In the genomic region with DNA sequence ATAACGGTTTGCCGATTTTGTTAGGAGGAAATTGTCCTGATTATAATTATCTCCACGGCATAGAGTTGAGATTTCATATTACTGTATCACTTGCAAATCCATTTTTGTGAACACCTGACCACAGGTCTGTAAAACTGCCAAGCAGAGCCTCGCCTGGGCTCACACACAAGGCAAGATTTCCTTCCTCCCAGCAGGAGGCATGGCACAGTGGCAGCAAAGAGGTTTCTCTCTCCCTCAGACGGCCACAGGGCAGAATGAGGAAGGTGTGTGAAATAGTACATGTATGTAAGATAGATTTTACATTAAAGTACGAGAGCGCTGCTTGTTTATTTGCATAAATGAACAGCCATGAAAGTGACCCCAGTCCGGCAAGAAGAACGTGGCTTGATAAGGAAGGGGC, we compare ENCODE assay signal across 9 cellular contexts.
A peak's percentile ranks its signal among the peaks of the same experiment; 100 is the strongest.
DNase-seq lines count a peak whose midpoint lies in the region; ATAC-seq and TF ChIP-seq lines count a peak whose summit lies in the region.
"Had no signal": no experiment of that assay in that cellular context is flagged by ENCODE, and none has a peak within 500 bp of the region (broad histone marks: within the 10 kb centered on the region; RNA-seq: fewer than 3 reads in every experiment).

No MANE protein-coding gene starts in this region.

- CTCF ChIA-PET in activated CD4-positive, alpha-beta T cell treated with anti-CD3 and anti-CD28 coated beads for 36 hours (lab: Charles Lee): interaction anchor here (0.9 to 4.7 kb wide), 4 partner anchors 10 to 29 kb away, joined by 3 to 32 read pairs (median 4); no protein-coding TSS in a partner anchor

- no peaks in the 10 kb centered on the region for H3K9me3 Mint-ChIP-seq in activated CD4-positive, alpha-beta T cell treated with anti-CD3 and anti-CD28 coated beads for 36 hours (ENCODE audit: low read depth)
- H3K9me3 Mint-ChIP-seq in brain: peaks cover 0 to 4% (median 0%) of the 10 kb centered on the region in 5 experiments
- H3K9me3 Mint-ChIP-seq in stimulated activated effector memory CD8-positive, alpha-beta T cell treated with anti-CD3 and anti-CD28 coated beads, Interleukin-12 subunit alpha, Interleukin-12 subunit beta, amount 100 ng/mL, for 72 hours: no peaks in the 10 kb centered on the region

- H3K4me3 ChIP-seq in MM.1S (ENCODE audit: low read length): 0 out of 2 replicates have a peak overlapping the region, but pooled peaks have one; percentile 6

- intact Hi-C loops in activated CD4-positive, alpha-beta T cell treated with anti-CD3 and anti-CD28 coated beads for 36 hours (cut with DNase I, micrococcal nuclease): loop anchor here in 1 of 2 experiments (5.0 kb wide), 1 partner anchor 130 kb away; a partner anchor contains a TSS

- no peaks in the 10 kb centered on the region for H3K9me3 ChIP-seq in MM.1S (replicated peaks; ENCODE audit: insufficient read depth, low read length)

- ATAC-seq in activated CD4-positive, alpha-beta T cell treated with anti-CD3 and anti-CD28 coated beads for 36 hours: no peak
- peak; percentile 34 for ATAC-seq in stimulated activated effector memory CD8-positive, alpha-beta T cell treated with anti-CD3 and anti-CD28 coated beads, Interleukin-12 subunit alpha, Interleukin-12 subunit beta, amount 100 ng/mL, for 72 hours
- no peak for ATAC-seq in GM21717 (IDR thresholded peaks at IDR 0.05; ENCODE audit: unreplicated experiment)

- peaks cover 56% of the 10 kb centered on the region for H3K4me1 ChIP-seq in MM.1S (ENCODE audit: low read length)

- peak overlapping the region; percentile 96 for H3K27ac Mint-ChIP-seq in activated CD4-positive, alpha-beta T cell treated with anti-CD3 and anti-CD28 coated beads for 36 hours
- H3K27ac Mint-ChIP-seq in brain: peak overlapping the region; percentile 23 to 83 (median 71)
- peak overlapping the region; percentile 98 for H3K27ac Mint-ChIP-seq in stimulated activated effector memory CD8-positive, alpha-beta T cell treated with anti-CD3 and anti-CD28 coated beads, Interleukin-12 subunit alpha, Interleukin-12 subunit beta, amount 100 ng/mL, for 72 hours

- DNase-seq in activated CD4-positive, alpha-beta T cell treated with anti-CD3 and anti-CD28 coated beads for 36 hours: peak; percentile 53
- no peak for DNase-seq in activated CD4-positive, alpha-beta T cell treated with anti-CD3 and anti-CD28 coated beads for 4 hours
- DNase-seq in MM.1S (peak; percentile 28), DMS153 treated with DMSO at 0.1 percent for 48 hours (lab: John Stamatoyannopoulos, UW; ENCODE audit: unreplicated experiment) (no peak)
- no peak for DNase-seq in stimulated activated effector memory CD8-positive, alpha-beta T cell treated with anti-CD3 and anti-CD28 coated beads, Interleukin-12 subunit alpha, Interleukin-12 subunit beta, amount 100 ng/mL, for 72 hours (ENCODE audit: low spot score in 2 of 2)
- DNase-seq in stimulated activated CD4-positive, alpha-beta T cell treated with anti-CD3 and anti-CD28 coated beads, Interleukin-4, amount 100 ng/mL, for 1 hour: no peak
- DNase-seq: cortex of kidney had no signal

- H3K27me3 Mint-ChIP-seq in activated CD4-positive, alpha-beta T cell treated with anti-CD3 and anti-CD28 coated beads for 36 hours: no peaks in the 10 kb centered on the region
- H3K27me3 Mint-ChIP-seq in brain: peaks cover 2% of the 10 kb centered on the region

- TF ChIP-seq CTCF in MM.1S (IDR thresholded peaks at IDR 0.05; ENCODE audit: low read length): peak; percentile 29
- TF ChIP-seq CTCF in brain (conservative IDR thresholded peaks at IDR 0.05): no peak

- peaks cover 100% of the 10 kb centered on the region for H3K79me2 ChIP-seq in MM.1S (ENCODE audit: low read length)

- H3K9ac ChIP-seq in MM.1S (ENCODE audit: low read length): peak overlapping the region; percentile 7; the same call in 1 of the 2 replicates

- no peaks in the 10 kb centered on the region for H4K20me1 ChIP-seq in MM.1S (ENCODE audit: insufficient read depth, low read length)

- peaks cover 17% of the 10 kb centered on the region for H3F3A ChIP-seq in MM.1S (ENCODE audit: insufficient read depth, low read length)

- H3K27me3 ChIP-seq in MM.1S (replicated peaks; ENCODE audit: insufficient read depth, low read length): no peaks in the 10 kb centered on the region

- H3K36me3 ChIP-seq in MM.1S (replicated peaks; ENCODE audit: insufficient read depth, low read length): no peaks in the 10 kb centered on the region

- peak overlapping the region; percentile 26; the same call in 1 of the 2 replicates for H3K4me2 ChIP-seq in MM.1S (ENCODE audit: low read depth, low read length)

- peak overlapping the region; percentile 19; the same call in 1 of the 2 replicates for H3K27ac ChIP-seq in MM.1S (ENCODE audit: low read length)

- H3K4me1 Mint-ChIP-seq in activated CD4-positive, alpha-beta T cell treated with anti-CD3 and anti-CD28 coated beads for 36 hours: peaks cover 96% of the 10 kb centered on the region
- H3K4me1 Mint-ChIP-seq in brain: peaks cover 100% of the 10 kb centered on the region
- H3K4me1 Mint-ChIP-seq in stimulated activated effector memory CD8-positive, alpha-beta T cell treated with anti-CD3 and anti-CD28 coated beads, Interleukin-12 subunit alpha, Interleukin-12 subunit beta, amount 100 ng/mL, for 72 hours: peaks cover 100% of the 10 kb centered on the region

- no peaks in the 10 kb centered on the region for H3K36me3 Mint-ChIP-seq in activated CD4-positive, alpha-beta T cell treated with anti-CD3 and anti-CD28 coated beads for 36 hours (ENCODE audit: low read depth)
- H3K36me3 Mint-ChIP-seq in brain: peaks cover 7% of the 10 kb centered on the region
- H3K36me3 Mint-ChIP-seq in stimulated activated effector memory CD8-positive, alpha-beta T cell treated with anti-CD3 and anti-CD28 coated beads, Interleukin-12 subunit alpha, Interleukin-12 subunit beta, amount 100 ng/mL, for 72 hours: no peaks in the 10 kb centered on the region

- POLR2A ChIA-PET in activated CD4-positive, alpha-beta T cell treated with anti-CD3 and anti-CD28 coated beads for 36 hours (lab: Charles Lee): interaction anchor here (0.6 kb wide), 1 partner anchor 61 kb away, joined by 7 read pairs; no protein-coding TSS in a partner anchor

- H3K9me2 ChIP-seq in MM.1S (replicated peaks; ENCODE audit: insufficient read depth, low read length): no peaks in the 10 kb centered on the region

- H2AFZ ChIP-seq in MM.1S (ENCODE audit: low read length): no peak overlapping the region

- peak overlapping the region; percentile 35 for H3K4me3 Mint-ChIP-seq in activated CD4-positive, alpha-beta T cell treated with anti-CD3 and anti-CD28 coated beads for 36 hours
- H3K4me3 Mint-ChIP-seq in brain: peak overlapping the region in 3 of 5 experiments; percentile 18 to 35 (median 28)
- H3K4me3 Mint-ChIP-seq in stimulated activated effector memory CD8-positive, alpha-beta T cell treated with anti-CD3 and anti-CD28 coated beads, Interleukin-12 subunit alpha, Interleukin-12 subunit beta, amount 100 ng/mL, for 72 hours: peak overlapping the region; percentile 79

Comparison
In these comparisons a context has a peak if more than half of its experiments do, and no peak if none do; other contexts are left out.
1. DNase-seq: peak in activated CD4-positive, alpha-beta T cell treated with anti-CD3 and anti-CD28 coated beads for 36 hours (single experiment) and MM.1S (single experiment); none in activated CD4-positive, alpha-beta T cell treated with anti-CD3 and anti-CD28 coated beads for 4 hours (0 of 2), stimulated activated effector memory CD8-positive, alpha-beta T cell treated with anti-CD3 and anti-CD28 coated beads, Interleukin-12 subunit alpha, Interleukin-12 subunit beta, amount 100 ng/mL, for 72 hours (0 of 2), stimulated activated CD4-positive, alpha-beta T cell treated with anti-CD3 and anti-CD28 coated beads, Interleukin-4, amount 100 ng/mL, for 1 hour (single experiment) and DMS153 treated with DMSO at 0.1 percent for 48 hours (single experiment).
2. H3K4me3 Mint-ChIP-seq: peak in every context shown above with its lines; median percentile 79 in stimulated activated effector memory CD8-positive, alpha-beta T cell treated with anti-CD3 and anti-CD28 coated beads, Interleukin-12 subunit alpha, Interleukin-12 subunit beta, amount 100 ng/mL, for 72 hours; 35 in activated CD4-positive, alpha-beta T cell treated with anti-CD3 and anti-CD28 coated beads for 36 hours; 28 in brain.
3. Peak in every context shown above with its lines, with median percentiles within 50 percentile points of each other: H3K27ac Mint-ChIP-seq.